ENCODE assay signal across 14 cellular contexts in genomic region chr6:153208706-153209105, GRCh38.
A peak's percentile ranks its signal among the peaks of the same experiment; 100 is the strongest.
DNase-seq lines count a peak whose midpoint lies in the region; ATAC-seq and TF ChIP-seq lines count a peak whose summit lies in the region.
"Had no signal": no experiment of that assay in that cellular context is flagged by ENCODE, and none has a peak within 500 bp of the region (broad histone marks: within the 10 kb centered on the region; RNA-seq: fewer than 3 reads in every experiment).

No MANE protein-coding gene starts in this region.

- no peak overlapping the region for H3K18ac ChIP-seq in neuronal stem cell (ENCODE audit: low read length)

- peak; percentile 73 for DNase-seq in DMS79 (lab: John Stamatoyannopoulos, UW)
- peak; percentile 78 for DNase-seq in NCI-H1694 (lab: John Stamatoyannopoulos, UW)
- peak; percentile 24 for DNase-seq in NCI-H82 treated with DMSO at 0.1 percent for 48 hours (lab: John Stamatoyannopoulos, UW; ENCODE audit: unreplicated experiment)
- peak in 2 of 3 donors; percentile 8 to 56 for DNase-seq in right cardiac atrium
- DNase-seq in neuronal stem cell (ENCODE audit: low spot score) = no peak
- DNase-seq in stimulated activated CD4-positive, alpha-beta T cell treated with anti-CD3 and anti-CD28 coated beads, Interleukin-4, amount 100 ng/mL, for 4 hours = no peak
- no peak for DNase-seq in esophagus squamous epithelium (lab: John Stamatoyannopoulos, UW)
- no peak for DNase-seq in stomach
- DNase-seq: activated CD4-positive, alpha-beta T cell treated with anti-CD3 and anti-CD28 coated beads, Interleukin-2, amount 10 ng/mL, durations not matched to agents 7 days and 5 days; EL; kidney glomerular epithelial cell; T-helper 9 cell; testis had no signal

- no peak overlapping the region for H4K8ac ChIP-seq in neuronal stem cell (ENCODE audit: low read depth, low read length)

- TF ChIP-seq EP300 in stomach (IDR thresholded peaks at IDR 0.05) = no peak

- no peak overlapping the region for H2AFZ ChIP-seq in neuronal stem cell (ENCODE audit: low read length)
- H2AFZ ChIP-seq: parathyroid adenoma had no signal

- WGBS in right cardiac atrium = 51% methylated on average over 8 of the region's 8 CpGs
- WGBS in neuronal stem cell (ENCODE audit: extremely low coverage in 2 of 2, insufficient read length in 2 of 2, insufficient replicate concordance in 1 of 2), 2 donors = no CpG with 5 or more reads among the region's 8 CpGs
- WGBS in esophagus squamous epithelium, 2 donors = 55 to 74% methylated on average over 8 of the region's 8 CpGs
- 64 to 70% (median 69%) methylated on average over 8 of the region's 8 CpGs for WGBS in stomach, 5 donors

- no peak overlapping the region for H2BK12ac ChIP-seq in neuronal stem cell (ENCODE audit: low read length)

- intact Hi-C loops in right cardiac atrium (cut with DNase I) = no loop called here
- intact Hi-C loops in esophagus squamous epithelium (cut with DNase I) = no loop called here
- intact Hi-C loops in stomach (cut with DNase I; ENCODE audit: low total_unique reads) = no loop called here

- H3K27ac ChIP-seq in right cardiac atrium (ENCODE audit: low read length) = no peak overlapping the region
- no peak overlapping the region for H3K27ac ChIP-seq in neuronal stem cell (replicated peaks; ENCODE audit: low read length)
- no peak overlapping the region for H3K27ac ChIP-seq in esophagus squamous epithelium
- H3K27ac ChIP-seq in stomach = no peak overlapping the region
- H3K27ac ChIP-seq: parathyroid adenoma, testis had no signal

- no peak overlapping the region for H2BK120ac ChIP-seq in neuronal stem cell (ENCODE audit: low read depth, low read length)

- ATAC-seq in right cardiac atrium = peak in 1 of 2 donors; percentile 31

- no peak overlapping the region for H3K4ac ChIP-seq in neuronal stem cell (ENCODE audit: low read length)

- no peak for TF ChIP-seq CTCF in esophagus squamous epithelium (IDR thresholded peaks at IDR 0.05)
- TF ChIP-seq CTCF in stomach (IDR thresholded peaks at IDR 0.05) = no peak

- no peak overlapping the region for H4K91ac ChIP-seq in neuronal stem cell (ENCODE audit: low read depth, low read length, poor library complexity)

- no peak overlapping the region for H3K23ac ChIP-seq in neuronal stem cell (ENCODE audit: low read depth, low read length, poor library complexity)

- no peak overlapping the region for H2BK5ac ChIP-seq in neuronal stem cell (ENCODE audit: low read length)

- H3K36me3 ChIP-seq in neuronal stem cell (replicated peaks in 1 of 2; ENCODE audit: control insufficient read depth in 2 of 2, insufficient read depth in 2 of 2, low read length in 2 of 2) (no peaks in the 10 kb centered on the region), esophagus squamous epithelium (no peaks in the 10 kb centered on the region), stomach (no peaks in the 10 kb centered on the region)

- no peaks in the 10 kb centered on the region for H3K9me3 ChIP-seq in right cardiac atrium (ENCODE audit: control insufficient read depth, low read length)
- no peaks in the 10 kb centered on the region for H3K9me3 ChIP-seq in neuronal stem cell (replicated peaks in 1 of 2; ENCODE audit: control insufficient read depth in 2 of 2, insufficient read depth in 1 of 2, low read depth in 1 of 2, low read length in 2 of 2)
- no peaks in the 10 kb centered on the region for H3K9me3 ChIP-seq in esophagus squamous epithelium
- no peaks in the 10 kb centered on the region for H3K9me3 ChIP-seq in stomach
- H3K9me3 ChIP-seq: testis had no signal

- H2AK5ac ChIP-seq in neuronal stem cell (ENCODE audit: low read depth, low read length) = no peak overlapping the region

- TF ChIP-seq POLR2A in esophagus squamous epithelium (IDR thresholded peaks at IDR 0.05) (no peak), stomach (IDR thresholded peaks at IDR 0.05) (no peak)

- H3K27me3 ChIP-seq in right cardiac atrium (ENCODE audit: control insufficient read depth, insufficient read depth) = peaks cover 3% of the 10 kb centered on the region
- no peaks in the 10 kb centered on the region for H3K27me3 ChIP-seq in neuronal stem cell (ENCODE audit: control insufficient read depth in 3 of 3, insufficient read depth in 3 of 3, low read depth in 1 of 3, low read length in 3 of 3)
- H3K27me3 ChIP-seq in esophagus squamous epithelium = no peaks in the 10 kb centered on the region
- H3K27me3 ChIP-seq in stomach = no peaks in the 10 kb centered on the region
- H3K27me3 ChIP-seq: testis had no signal

- H2BK15ac ChIP-seq in neuronal stem cell (ENCODE audit: low read length) = no peak overlapping the region

- H3K14ac ChIP-seq in neuronal stem cell (ENCODE audit: low read length) = no peak overlapping the region

- no peak overlapping the region for H3K9ac ChIP-seq in neuronal stem cell (ENCODE audit: low read depth, low read length, poor library complexity)
- H3K9ac ChIP-seq: parathyroid adenoma had no signal

- no peak overlapping the region for H3K4me2 ChIP-seq in neuronal stem cell (ENCODE audit: insufficient read depth, low read length, poor library complexity, severe bottlenecking)

- no peaks in the 10 kb centered on the region for H3K4me1 ChIP-seq in right cardiac atrium (ENCODE audit: control insufficient read depth, insufficient read depth, low read length)
- no peaks in the 10 kb centered on the region for H3K4me1 ChIP-seq in neuronal stem cell (ENCODE audit: control insufficient read depth in 2 of 2, insufficient read depth in 1 of 2, low read depth in 1 of 2, low read length in 2 of 2)
- H3K4me1 ChIP-seq in esophagus squamous epithelium = no peaks in the 10 kb centered on the region
- H3K4me1 ChIP-seq in stomach = no peaks in the 10 kb centered on the region
- H3K4me1 ChIP-seq: parathyroid adenoma, testis had no signal

- H3K4me3 ChIP-seq in right cardiac atrium (ENCODE audit: low read length) = no peak overlapping the region
- H3K4me3 ChIP-seq in neuronal stem cell (ENCODE audit: low read length in 2 of 2) = no peak overlapping the region
- H3K4me3 ChIP-seq in esophagus squamous epithelium = no peak overlapping the region
- H3K4me3 ChIP-seq in stomach = no peak overlapping the region
- H3K4me3 ChIP-seq: testis had no signal

- no peaks in the 10 kb centered on the region for H3K79me1 ChIP-seq in neuronal stem cell (ENCODE audit: low read depth, low read length)

Comparison
In these comparisons a context has a peak if more than half of its experiments do, and no peak if none do; other contexts are left out.
1. DNase-seq: peak in DMS79 (single experiment), NCI-H1694 (single experiment), NCI-H82 treated with DMSO at 0.1 percent for 48 hours (single experiment) and right cardiac atrium (2 of 3); none in neuronal stem cell (single experiment), stimulated activated CD4-positive, alpha-beta T cell treated with anti-CD3 and anti-CD28 coated beads, Interleukin-4, amount 100 ng/mL, for 4 hours (0 of 2), esophagus squamous epithelium (single experiment) and stomach (single experiment).